1 cellular context compared by ENCODE assay signal in genomic region chr18:64100136-64100922, GRCh38.
TF ChIP-seq lines count a peak whose summit lies in the region.

No MANE protein-coding gene starts in this region.

TF ChIP-seq in GM12878, 131 proteins besides CTCF, POLR2A, EP300 and RAD21 (continued from another document and continues in another):
- no peak for TF ChIP-seq ZSCAN29 (IDR thresholded peaks at IDR 0.05)
- peak; percentile 85 for TF ChIP-seq DPF2 (IDR thresholded peaks at IDR 0.05)
- TF ChIP-seq NBN (IDR thresholded peaks at IDR 0.05), result peak; percentile 47; the same call in 1 of the 2 replicates
- TF ChIP-seq IKZF2 (IDR thresholded peaks at IDR 0.05), result peak; percentile 85 to 92
- TF ChIP-seq KLF5 (IDR thresholded peaks at IDR 0.05; ENCODE audit: partially characterized antibody), result no peak
- no peak for TF ChIP-seq SUZ12 (IDR thresholded peaks at IDR 0.05; ENCODE audit: unreplicated experiment)
- TF ChIP-seq IRF5 (IDR thresholded peaks at IDR 0.05; ENCODE audit: borderline replicate concordance), result no peak
- TF ChIP-seq SMAD1 (IDR thresholded peaks at IDR 0.05; ENCODE audit: low read depth, partially characterized antibody), result no peak
- peak; percentile 88 for TF ChIP-seq IKZF1 (conservative IDR thresholded peaks at IDR 0.05)
- peak; percentile 53 for TF ChIP-seq RUNX3 (IDR thresholded peaks at IDR 0.05; ENCODE audit: low read length)
- TF ChIP-seq HDAC2 (IDR thresholded peaks at IDR 0.05), result no peak
- TF ChIP-seq HSF1 (IDR thresholded peaks at IDR 0.05; ENCODE audit: low read depth, low read length), result no peak
- no peak for TF ChIP-seq ZZZ3 (IDR thresholded peaks at IDR 0.05; ENCODE audit: control insufficient read depth, insufficient read length, low read depth)
- TF ChIP-seq REST (IDR thresholded peaks at IDR 0.05; ENCODE audit: low read depth, low read length), result no peak
- TF ChIP-seq RBBP5 (conservative IDR thresholded peaks at IDR 0.05), result no peak
- 0 out of 2 replicates have a peak, but pooled peaks have one; percentile 44 for TF ChIP-seq ATF2 (IDR thresholded peaks at IDR 0.05; ENCODE audit: low read length)
- TF ChIP-seq ZNF384 (IDR thresholded peaks at IDR 0.05; ENCODE audit: borderline replicate concordance, low read depth, low read length), result no peak
- TF ChIP-seq NR2C1 (IDR thresholded peaks at IDR 0.05), result no peak
- peak; percentile 62 for TF ChIP-seq JUNB (IDR thresholded peaks at IDR 0.05)
- TF ChIP-seq BCL11A (IDR thresholded peaks at IDR 0.05; ENCODE audit: low read depth, low read length), result peak; percentile 54; the same call in 1 of the 2 replicates
- TF ChIP-seq NR2F1 (conservative IDR thresholded peaks at IDR 0.05), result peak; percentile 51
- peak; percentile 39 for TF ChIP-seq SKIL (IDR thresholded peaks at IDR 0.05; ENCODE audit: low read depth, poor library complexity, severe bottlenecking)
- TF ChIP-seq MEF2B (IDR thresholded peaks at IDR 0.05; ENCODE audit: partially characterized antibody, poor library complexity, severe bottlenecking), result peak; percentile 80
- TF ChIP-seq POLR2AphosphoS5 (IDR thresholded peaks at IDR 0.05; ENCODE audit: low read length), result no peak
- TF ChIP-seq E2F8 (IDR thresholded peaks at IDR 0.05; ENCODE audit: low read depth, partially characterized antibody), result no peak
- no peak for TF ChIP-seq PML (IDR thresholded peaks at IDR 0.05; ENCODE audit: low read length)
- TF ChIP-seq ZNF592 (IDR thresholded peaks at IDR 0.05), result no peak
- TF ChIP-seq MEF2A (IDR thresholded peaks at IDR 0.05; ENCODE audit: insufficient read depth, low read depth, low read length), result 0 out of 2 replicates have a peak, but pooled peaks have one; percentile 21
- no peak for TF ChIP-seq NFIC (IDR thresholded peaks at IDR 0.05; ENCODE audit: low read depth, low read length)
- TF ChIP-seq BMI1 (IDR thresholded peaks at IDR 0.05; ENCODE audit: borderline replicate concordance), result peak; percentile 68
- TF ChIP-seq SRF (IDR thresholded peaks at IDR 0.05; ENCODE audit: low read depth in 2 of 2, low read length in 2 of 2), result peak; percentile 28 to 61; a peak in 1 of 4 replicates
- TF ChIP-seq GATAD2B (conservative IDR thresholded peaks at IDR 0.05; ENCODE audit: low read depth), result peak; percentile 50; the same call in 1 of the 2 replicates
- 0 out of 4 replicates have a peak, but pooled peaks of 1 of the 2 experiments have one; percentile 9 for TF ChIP-seq CEBPB (IDR thresholded peaks at IDR 0.05; ENCODE audit: borderline replicate concordance in 1 of 2, low read depth in 2 of 2, low read length in 2 of 2)
- peak; percentile 74; the same call in 1 of the 2 replicates for TF ChIP-seq ZNF217 (IDR thresholded peaks at IDR 0.05)
- peak; percentile 92 for TF ChIP-seq MTA2 (IDR thresholded peaks at IDR 0.05; ENCODE audit: low read depth)
- TF ChIP-seq RELB (IDR thresholded peaks at IDR 0.05; ENCODE audit: low read depth), result peak; percentile 88
- TF ChIP-seq BHLHE40 (IDR thresholded peaks at IDR 0.05; ENCODE audit: borderline replicate concordance in 1 of 2, low read depth in 2 of 2, low read length in 1 of 2), result peak; percentile 53 to 73
- peak; percentile 58; the same call in 1 of the 2 replicates for TF ChIP-seq IRF4 (IDR thresholded peaks at IDR 0.05; ENCODE audit: low read depth, low read length)
- no peak for TF ChIP-seq YY1 (IDR thresholded peaks at IDR 0.05; ENCODE audit: low read depth, low read length)
- peak; percentile 42; the same call in 1 of the 2 replicates for TF ChIP-seq ATF7 (IDR thresholded peaks at IDR 0.05; ENCODE audit: low read depth)
- peak; percentile 76 for TF ChIP-seq RAD51 (IDR thresholded peaks at IDR 0.05)
- no peak; the same call in 1 of the 2 replicates for TF ChIP-seq SPI1 (IDR thresholded peaks at IDR 0.05; ENCODE audit: borderline replicate concordance, insufficient read depth, low read depth, low read length)
